ENCODE assay signal across 21 cellular contexts in genomic region chr15:74233864-74234597, GRCh38. TPM values are rescaled to one million over a fixed set of nuclear protein-coding genes. Genes with fewer than 3 reads are reported as not detected.
A peak's percentile ranks its signal among the peaks of the same experiment; 100 is the strongest.
DNase-seq lines count a peak whose midpoint lies in the region; ATAC-seq and TF ChIP-seq lines count a peak whose summit lies in the region.
"Had no signal": no experiment of that assay in that cellular context is flagged by ENCODE, and none has a peak within 500 bp of the region (broad histone marks: within the 10 kb centered on the region; RNA-seq: fewer than 3 reads in every experiment).

No MANE protein-coding gene starts in this region.

- no CpG with 5 or more reads among the region's 3 CpGs for WGBS in mesendoderm (ENCODE audit: extremely low coverage, insufficient coverage, low lambda C conversion rate)

- H4K8ac ChIP-seq in mesendoderm (ENCODE audit: low read depth, low read length), result no peak overlapping the region

- H2BK120ac ChIP-seq in mesendoderm (ENCODE audit: low read depth, low read length), result no peak overlapping the region

- no peak overlapping the region for H2BK15ac ChIP-seq in mesendoderm (replicated peaks; ENCODE audit: low read depth)

- peak overlapping the region; percentile 38 for H3K56ac ChIP-seq in mesendoderm (ENCODE audit: low read length)

- no peak overlapping the region for H3K4ac ChIP-seq in mesendoderm (ENCODE audit: low read depth, low read length)

- no peak overlapping the region for H3K18ac ChIP-seq in mesendoderm (ENCODE audit: low read length)

- no peaks in the 10 kb centered on the region for H3K79me2 ChIP-seq in mesendoderm (ENCODE audit: control insufficient read depth, insufficient read depth, low read length)

- H3K4me3 ChIP-seq in mesendoderm (ENCODE audit: low read length), result no peak overlapping the region
- H3K4me3 ChIP-seq: GM12878 had no signal

- peak; percentile 51 for ATAC-seq in SK-N-SH treated with all-trans-retinoic acid at 6 μM for 48 hours
- ATAC-seq: effector memory CD8-positive, alpha-beta T cell; GM12878; HCT116; left colon had no signal

- no peak overlapping the region for H2AK5ac ChIP-seq in mesendoderm (ENCODE audit: low read length)

- H3K23ac ChIP-seq in mesendoderm (ENCODE audit: low read length), result no peak overlapping the region

- H3K9ac ChIP-seq in mesendoderm (ENCODE audit: low read length), result no peak overlapping the region
- H3K9ac ChIP-seq: KMS-11 had no signal

- H3K4me2 ChIP-seq in mesendoderm (ENCODE audit: low read length), result no peak overlapping the region
- H3K4me2 ChIP-seq: KMS-11 had no signal

- no peak overlapping the region for H2BK5ac ChIP-seq in mesendoderm (ENCODE audit: low read length)

- H3K27me3 ChIP-seq in mesendoderm (ENCODE audit: insufficient read depth, low read length, poor library complexity), result no peaks in the 10 kb centered on the region

- H3K4me1 ChIP-seq in mesendoderm (ENCODE audit: control insufficient read depth, low read depth, low read length), result peaks cover 4% of the 10 kb centered on the region

- no peak overlapping the region for H3K27ac ChIP-seq in mesendoderm (ENCODE audit: low read depth, low read length)
- H3K27ac ChIP-seq: KMS-11, RWPE1 had no signal

- DNase-seq in NCI-H2171 treated with DMSO at 0.1 percent for 48 hours (lab: John Stamatoyannopoulos, UW), result peak; percentile 23
- DNase-seq in NCI-H2171 (lab: John Stamatoyannopoulos, UW), result no peak
- peak; percentile 48 for DNase-seq in mesendoderm
- no peak for DNase-seq in activated naive CD4-positive, alpha-beta T cell treated with anti-CD3 and anti-CD28 coated beads, Interleukin-2, amount 50 U/mL, for 16 hours
- no peak for DNase-seq in NCI-H128 (lab: John Stamatoyannopoulos, UW; ENCODE audit: unreplicated experiment)
- DNase-seq in SHP77 (lab: John Stamatoyannopoulos, UW), result no peak
- DNase-seq in LoVo (ENCODE audit: low spot score), result no peak
- DNase-seq: 8988T; activated CD4-positive, alpha-beta T cell treated with anti-CD3 and anti-CD28 coated beads for 1 hour; activated T-cell treated with anti-CD3 and anti-CD28 coated beads, Interleukin-2, amount 50 U/mL, for 48 hours; DMS153; effector memory CD8-positive, alpha-beta T cell; NCI-H1048; NCI-H2029; NCI-H446 had no signal

- H3K36me3 ChIP-seq in mesendoderm (ENCODE audit: control insufficient read depth, insufficient read depth, low read length), result no peaks in the 10 kb centered on the region

- no peak overlapping the region for H4K5ac ChIP-seq in mesendoderm (ENCODE audit: low read length)

- no peaks in the 10 kb centered on the region for H3K79me1 ChIP-seq in mesendoderm (ENCODE audit: low read length)

TF ChIP-seq in SK-N-SH treated with all-trans-retinoic acid at 6 μM for 48 hours, 23 proteins besides CTCF, POLR2A, EP300 and RAD21:
- TF ChIP-seq PPARA (CRISPR knock-in tag; IDR thresholded peaks at IDR 0.05; ENCODE audit: borderline replicate concordance) (no peak), TOX (CRISPR knock-in tag; IDR thresholded peaks at IDR 0.05; ENCODE audit: borderline replicate concordance) (no peak)

RNA-seq across cellular contexts. Expression of gene CCDC33, which starts 2.1 kb away (rescaled TPM):
- polyA plus RNA-seq in mesendoderm (2013, experiment 1 of 2), result 1.7 TPM
- polyA plus RNA-seq in mesendoderm (2013, experiment 2 of 2), result 1.6 TPM

RNA-seq across cellular contexts. Expression of gene STRA6, which starts 31.4 kb away (rescaled TPM):
- 4.4 TPM for polyA plus RNA-seq in mesendoderm (2013, experiment 1 of 2)
- 4.5 TPM for polyA plus RNA-seq in mesendoderm (2013, experiment 2 of 2)

Comparison
In these comparisons a context has a peak if more than half of its experiments do, and no peak if none do; other contexts are left out.
1. DNase-seq: peak in NCI-H2171 treated with DMSO at 0.1 percent for 48 hours (single experiment) and mesendoderm (single experiment); none in NCI-H2171 (single experiment), activated naive CD4-positive, alpha-beta T cell treated with anti-CD3 and anti-CD28 coated beads, Interleukin-2, amount 50 U/mL, for 16 hours (single experiment), NCI-H128 (single experiment), SHP77 (0 of 2) and LoVo (single experiment).